12 cellular contexts compared by ENCODE assay signal in genomic region chr5:56735845-56736641, GRCh38.
A peak's percentile ranks its signal among the peaks of the same experiment; 100 is the strongest.
DNase-seq lines count a peak whose midpoint lies in the region; ATAC-seq and TF ChIP-seq lines count a peak whose summit lies in the region.
"Had no signal": no experiment of that assay in that cellular context is flagged by ENCODE, and none has a peak within 500 bp of the region (broad histone marks: within the 10 kb centered on the region; RNA-seq: fewer than 3 reads in every experiment).

No MANE protein-coding gene starts in this region.

- H3K9me3 ChIP-seq in BLaER1 (peaks cover 19% of the 10 kb centered on the region), lung (ENCODE audit: control insufficient read depth in 2 of 2, insufficient read depth in 1 of 2, low read length in 1 of 2) (peaks cover 0 to 2% of the 10 kb centered on the region in 2 donors)
- H3K9me3 ChIP-seq: esophagus squamous epithelium, SJSA1 had no signal

- peak overlapping the region; percentile 85 for H3K9ac ChIP-seq in BLaER1
- H3K9ac ChIP-seq: KMS-11 had no signal

- peak overlapping the region; percentile 48 for H3K4me3 ChIP-seq in BLaER1
- H3K4me3 ChIP-seq in lung = no peak overlapping the region
- H3K4me3 ChIP-seq: esophagus squamous epithelium, SJSA1 had no signal

- peaks cover 7% of the 10 kb centered on the region for H3K9me3 Mint-ChIP-seq in activated CD4-positive, alpha-beta memory T cell treated with anti-CD3 and anti-CD28 coated beads, Interleukin-2, amount 10 ng/mL, durations not matched to agents 7 days and 5 days

- H3K4me1 Mint-ChIP-seq in activated CD4-positive, alpha-beta memory T cell treated with anti-CD3 and anti-CD28 coated beads, Interleukin-2, amount 10 ng/mL, durations not matched to agents 7 days and 5 days = peaks cover 30% of the 10 kb centered on the region

- H3K27me3 ChIP-seq in BLaER1 (no peaks in the 10 kb centered on the region), lung (ENCODE audit: control insufficient read depth, insufficient read depth) (no peaks in the 10 kb centered on the region)
- H3K27me3 ChIP-seq: esophagus squamous epithelium, SJSA1 had no signal

- peak overlapping the region; percentile 86 for H3K4me2 ChIP-seq in BLaER1
- H3K4me2 ChIP-seq: KMS-11 had no signal

- H3K27ac Mint-ChIP-seq in activated CD4-positive, alpha-beta memory T cell treated with anti-CD3 and anti-CD28 coated beads, Interleukin-2, amount 10 ng/mL, durations not matched to agents 7 days and 5 days = peak overlapping the region; percentile 75

- H3K36me3 Mint-ChIP-seq in activated CD4-positive, alpha-beta memory T cell treated with anti-CD3 and anti-CD28 coated beads, Interleukin-2, amount 10 ng/mL, durations not matched to agents 7 days and 5 days (ENCODE audit: low read depth) = peaks cover 10% of the 10 kb centered on the region

- no peaks in the 10 kb centered on the region for H3K27me3 Mint-ChIP-seq in activated CD4-positive, alpha-beta memory T cell treated with anti-CD3 and anti-CD28 coated beads, Interleukin-2, amount 10 ng/mL, durations not matched to agents 7 days and 5 days

- POLR2A ChIA-PET in activated CD4-positive, alpha-beta memory T cell treated with anti-CD3 and anti-CD28 coated beads, Interleukin-2, amount 10 ng/mL, durations not matched to agents 7 days and 5 days (lab: Charles Lee) = interaction anchor here (0.7 to 3.2 kb wide), 13 partner anchors 13 to 432 kb away, joined by 3 to 21 read pairs (median 5); partner anchors contain the start of gene MAP3K1

- H3K27ac ChIP-seq in BLaER1 (peak overlapping the region; percentile 97), lung (ENCODE audit: low read depth in 1 of 2, low read length in 1 of 2) (peak overlapping the region; percentile 4 to 17)
- H3K27ac ChIP-seq: KMS-11, SJSA1 had no signal

- H3K36me3 ChIP-seq in BLaER1 (no peaks in the 10 kb centered on the region), lung (ENCODE audit: control insufficient read depth in 2 of 2, insufficient read depth in 2 of 2, low read length in 2 of 2) (no peaks in the 10 kb centered on the region)
- H3K36me3 ChIP-seq: esophagus squamous epithelium, SJSA1 had no signal

- no peak for TF ChIP-seq CTCF in lung (IDR thresholded peaks at IDR 0.05; ENCODE audit: control extremely low read depth, extremely low read depth)

- peak; percentile 49 for DNase-seq in KG1 (lab: John Stamatoyannopoulos, UW)
- peak; percentile 18 for DNase-seq in activated CD4-positive, alpha-beta memory T cell treated with anti-CD3 and anti-CD28 coated beads, Interleukin-2, amount 10 ng/mL, durations not matched to agents 7 days and 5 days
- no peak for DNase-seq in lung (ENCODE audit: low spot score)
- no peak for DNase-seq in NCI-H2029 treated with DMSO at 0.1 percent for 48 hours (lab: John Stamatoyannopoulos, UW)
- DNase-seq in DMS79 treated with DMSO at 0.1 percent for 48 hours (lab: John Stamatoyannopoulos, UW) = no peak
- DNase-seq: amniotic stem cell, esophagus squamous epithelium had no signal

- H3K4me3 Mint-ChIP-seq in activated CD4-positive, alpha-beta memory T cell treated with anti-CD3 and anti-CD28 coated beads, Interleukin-2, amount 10 ng/mL, durations not matched to agents 7 days and 5 days = no peak overlapping the region

- no peaks in the 10 kb centered on the region for H4K20me1 ChIP-seq in BLaER1

- no peak for ATAC-seq in lung (ENCODE audit: insufficient read depth, low FRiP score)
- ATAC-seq in GM18511 (IDR thresholded peaks at IDR 0.05; ENCODE audit: unreplicated experiment) = no peak
- ATAC-seq in HG03442 (IDR thresholded peaks at IDR 0.05; ENCODE audit: unreplicated experiment) = no peak

- H3K4me1 ChIP-seq in BLaER1 (peaks cover 84% of the 10 kb centered on the region), lung (ENCODE audit: control insufficient read depth in 2 of 2, insufficient read depth in 2 of 2, low read length in 2 of 2) (peaks cover 5 to 14% of the 10 kb centered on the region in 2 donors)

- CTCF ChIA-PET in activated CD4-positive, alpha-beta memory T cell treated with anti-CD3 and anti-CD28 coated beads, Interleukin-2, amount 10 ng/mL, durations not matched to agents 7 days and 5 days (lab: Charles Lee) = interaction anchor here (1.1 to 1.4 kb wide), 3 partner anchors 102 to 465 kb away, joined by 3 to 4 read pairs (median 4); no protein-coding TSS in a partner anchor

- 20 to 41% methylated on average over 9 of the region's 9 CpGs for WGBS in lung, 2 donors

Comparison
In these comparisons a context has a peak if more than half of its experiments do, and no peak if none do; other contexts are left out.
1. DNase-seq: peak in KG1 (single experiment) and activated CD4-positive, alpha-beta memory T cell treated with anti-CD3 and anti-CD28 coated beads, Interleukin-2, amount 10 ng/mL, durations not matched to agents 7 days and 5 days (single experiment); none in lung (single experiment), NCI-H2029 treated with DMSO at 0.1 percent for 48 hours (single experiment) and DMS79 treated with DMSO at 0.1 percent for 48 hours (single experiment).